In the genomic region with DNA sequence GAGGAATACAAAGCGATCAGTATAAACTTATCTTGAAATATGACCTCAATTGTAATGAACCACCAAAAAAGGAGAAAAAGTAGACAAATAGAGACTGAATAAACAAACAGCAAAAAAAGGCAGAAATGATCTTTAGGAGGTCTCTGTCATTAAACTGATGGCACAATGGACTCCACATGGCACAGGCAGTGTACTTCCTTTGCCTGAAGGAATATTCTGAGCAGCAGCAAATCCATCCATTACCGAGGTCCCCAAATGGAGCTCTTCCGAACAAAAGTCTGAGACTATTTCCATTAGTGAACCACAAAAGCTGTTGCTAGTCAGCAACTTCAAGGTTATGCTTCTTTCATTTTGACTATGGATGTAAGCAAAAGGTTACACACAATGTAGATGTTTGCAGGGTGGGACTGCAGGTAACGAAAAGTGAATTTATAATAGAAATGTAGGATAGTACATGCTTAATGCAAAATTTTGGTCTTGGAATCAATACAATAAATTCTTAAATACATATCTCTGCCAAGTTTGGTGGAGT, we compare ENCODE assay signal across 9 cellular contexts. TPM values are rescaled to one million over a fixed set of nuclear protein-coding genes. Genes with fewer than 3 reads are reported as not detected.
DNase-seq lines count a peak whose midpoint lies in the region; ATAC-seq and TF ChIP-seq lines count a peak whose summit lies in the region.
"Had no signal": no experiment of that assay in that cellular context is flagged by ENCODE, and none has a peak within 500 bp of the region (broad histone marks: within the 10 kb centered on the region; RNA-seq: fewer than 3 reads in every experiment).

No MANE protein-coding gene starts in this region.

- H3K27ac ChIP-seq in thoracic aorta, result peak overlapping the region; percentile 62 to 68

- no peaks in the 10 kb centered on the region for H3K27me3 ChIP-seq in thoracic aorta (replicated peaks; ENCODE audit: insufficient read depth)

- peaks cover 3% of the 10 kb centered on the region for H3K9me3 Mint-ChIP-seq in activated CD4-positive, alpha-beta T cell treated with anti-CD3 and anti-CD28 coated beads, Interleukin-2, amount 10 ng/mL, durations not matched to agents 7 days and 5 days
- H3K9me3 Mint-ChIP-seq in activated T-helper 2 cell treated with anti-CD3 and anti-CD28 coated beads, Interferon-gamma antibody, Interleukin-2, Interleukin-4, amounts not matched to agents 10 μg/mL and 5 μg/mL and 100 μg/mL, durations not matched to agents 14 hours and 24 hours and 36 hours, result peaks cover 8% of the 10 kb centered on the region

- H3K4me3 ChIP-seq in thoracic aorta, result peak overlapping the region; percentile 44

- TF ChIP-seq CTCF in thoracic aorta (IDR thresholded peaks at IDR 0.05), result no peak

- H3K9me3 ChIP-seq in thoracic aorta, result no peaks in the 10 kb centered on the region

- POLR2A ChIA-PET in activated CD4-positive, alpha-beta T cell treated with anti-CD3 and anti-CD28 coated beads, Interleukin-2, amount 10 ng/mL, durations not matched to agents 7 days and 5 days (lab: Charles Lee), result no interaction called here

- H3K27me3 Mint-ChIP-seq in activated CD4-positive, alpha-beta T cell treated with anti-CD3 and anti-CD28 coated beads, Interleukin-2, amount 10 ng/mL, durations not matched to agents 7 days and 5 days, result no peaks in the 10 kb centered on the region
- no peaks in the 10 kb centered on the region for H3K27me3 Mint-ChIP-seq in activated T-helper 2 cell treated with anti-CD3 and anti-CD28 coated beads, Interferon-gamma antibody, Interleukin-2, Interleukin-4, amounts not matched to agents 10 μg/mL and 5 μg/mL and 100 μg/mL, durations not matched to agents 14 hours and 24 hours and 36 hours (ENCODE audit: low read depth)

- DNase-seq in activated CD4-positive, alpha-beta T cell treated with anti-CD3 and anti-CD28 coated beads, Interleukin-2, amount 10 ng/mL, durations not matched to agents 7 days and 5 days, result no peak
- DNase-seq in activated CD4-positive, alpha-beta T cell treated with anti-CD3 and anti-CD28 coated beads, Interleukin-2, amount 50 U/mL, for 48 hours, result no peak
- DNase-seq in activated T-helper 2 cell treated with anti-CD3 and anti-CD28 coated beads, Interferon-gamma antibody, Interleukin-2, Interleukin-4, amounts not matched to agents 10 μg/mL and 5 μg/mL and 100 μg/mL, durations not matched to agents 14 hours and 24 hours and 36 hours (ENCODE audit: low spot score), result no peak
- DNase-seq in thoracic aorta (ENCODE audit: low spot score) (no peak), cerebellum (ENCODE audit: low spot score) (no peak)
- DNase-seq: cerebellar nuclear complex had no signal

- intact Hi-C loops in activated T-helper 2 cell treated with anti-CD3 and anti-CD28 coated beads, Interferon-gamma antibody, Interleukin-2, Interleukin-4, amounts not matched to agents 10 μg/mL and 5 μg/mL and 100 μg/mL, durations not matched to agents 14 hours and 24 hours and 36 hours (cut with micrococcal nuclease), result loop anchor here (5.0 kb wide), 4 partner anchors 93 to 423 kb away; partner anchors contain the start of gene ALG8

- H3K36me3 Mint-ChIP-seq in activated CD4-positive, alpha-beta T cell treated with anti-CD3 and anti-CD28 coated beads, Interleukin-2, amount 10 ng/mL, durations not matched to agents 7 days and 5 days (ENCODE audit: low read depth), result peaks cover 45% of the 10 kb centered on the region
- peaks cover 59% of the 10 kb centered on the region for H3K36me3 Mint-ChIP-seq in activated T-helper 2 cell treated with anti-CD3 and anti-CD28 coated beads, Interferon-gamma antibody, Interleukin-2, Interleukin-4, amounts not matched to agents 10 μg/mL and 5 μg/mL and 100 μg/mL, durations not matched to agents 14 hours and 24 hours and 36 hours (ENCODE audit: low read depth)

- peaks cover 2% of the 10 kb centered on the region for H3K36me3 ChIP-seq in thoracic aorta

- H3K4me3 Mint-ChIP-seq in activated CD4-positive, alpha-beta T cell treated with anti-CD3 and anti-CD28 coated beads, Interleukin-2, amount 10 ng/mL, durations not matched to agents 7 days and 5 days, result peak overlapping the region; percentile 50
- peak overlapping the region; percentile 67 for H3K4me3 Mint-ChIP-seq in activated T-helper 2 cell treated with anti-CD3 and anti-CD28 coated beads, Interferon-gamma antibody, Interleukin-2, Interleukin-4, amounts not matched to agents 10 μg/mL and 5 μg/mL and 100 μg/mL, durations not matched to agents 14 hours and 24 hours and 36 hours (ENCODE audit: low read depth)

- H3K4me1 Mint-ChIP-seq in activated CD4-positive, alpha-beta T cell treated with anti-CD3 and anti-CD28 coated beads, Interleukin-2, amount 10 ng/mL, durations not matched to agents 7 days and 5 days, result peaks cover 63% of the 10 kb centered on the region
- H3K4me1 Mint-ChIP-seq in activated T-helper 2 cell treated with anti-CD3 and anti-CD28 coated beads, Interferon-gamma antibody, Interleukin-2, Interleukin-4, amounts not matched to agents 10 μg/mL and 5 μg/mL and 100 μg/mL, durations not matched to agents 14 hours and 24 hours and 36 hours (ENCODE audit: low read depth), result peaks cover 67% of the 10 kb centered on the region

- CTCF ChIA-PET in activated CD4-positive, alpha-beta T cell treated with anti-CD3 and anti-CD28 coated beads, Interleukin-2, amount 10 ng/mL, durations not matched to agents 7 days and 5 days (lab: Charles Lee), result interaction anchor here (0.6 kb wide), 3 partner anchors 8 to 529 kb away, joined by 3 to 4 read pairs (median 4); no protein-coding TSS in a partner anchor

- peak overlapping the region; percentile 87 for H3K27ac Mint-ChIP-seq in activated CD4-positive, alpha-beta T cell treated with anti-CD3 and anti-CD28 coated beads, Interleukin-2, amount 10 ng/mL, durations not matched to agents 7 days and 5 days
- peak overlapping the region; percentile 84 for H3K27ac Mint-ChIP-seq in activated T-helper 2 cell treated with anti-CD3 and anti-CD28 coated beads, Interferon-gamma antibody, Interleukin-2, Interleukin-4, amounts not matched to agents 10 μg/mL and 5 μg/mL and 100 μg/mL, durations not matched to agents 14 hours and 24 hours and 36 hours

- peaks cover 18 to 36% of the 10 kb centered on the region in 2 donors for H3K4me1 ChIP-seq in thoracic aorta (ENCODE audit: control insufficient read depth in 1 of 2, low read depth in 2 of 2)

- peak; percentile 61 for ATAC-seq in HG02884 (IDR thresholded peaks at IDR 0.05; ENCODE audit: unreplicated experiment)
- ATAC-seq in thoracic aorta (ENCODE audit: insufficient number of reproducible peaks, low FRiP score, low read depth), result no peak
- ATAC-seq in HG02571 (IDR thresholded peaks at IDR 0.05; ENCODE audit: unreplicated experiment), result no peak
- ATAC-seq in GM21423 (IDR thresholded peaks at IDR 0.05; ENCODE audit: unreplicated experiment), result no peak

RNA-seq across cellular contexts. Expression of gene NARS2, which starts 14.5 kb away (rescaled TPM):
- total RNA-seq in activated CD4-positive, alpha-beta T cell treated with anti-CD3 and anti-CD28 coated beads, Interleukin-2, amount 10 ng/mL, durations not matched to agents 7 days and 5 days, result 10 to 100 TPM; 13.2 to 14.3 TPM
- 34.1 and 37.7 TPM in 2 replicates for total RNA-seq in activated T-helper 2 cell treated with anti-CD3 and anti-CD28 coated beads, Interferon-gamma antibody, Interleukin-2, Interleukin-4, amounts not matched to agents 10 μg/mL and 5 μg/mL and 100 μg/mL, durations not matched to agents 14 hours and 24 hours and 36 hours
- total RNA-seq in thoracic aorta, result 1 to 10 TPM; 5.6 to 9.2 TPM
- 32.9 TPM for total RNA-seq in cerebellum
